ENCODE assay signal across 31 cellular contexts in the genomic region with DNA sequence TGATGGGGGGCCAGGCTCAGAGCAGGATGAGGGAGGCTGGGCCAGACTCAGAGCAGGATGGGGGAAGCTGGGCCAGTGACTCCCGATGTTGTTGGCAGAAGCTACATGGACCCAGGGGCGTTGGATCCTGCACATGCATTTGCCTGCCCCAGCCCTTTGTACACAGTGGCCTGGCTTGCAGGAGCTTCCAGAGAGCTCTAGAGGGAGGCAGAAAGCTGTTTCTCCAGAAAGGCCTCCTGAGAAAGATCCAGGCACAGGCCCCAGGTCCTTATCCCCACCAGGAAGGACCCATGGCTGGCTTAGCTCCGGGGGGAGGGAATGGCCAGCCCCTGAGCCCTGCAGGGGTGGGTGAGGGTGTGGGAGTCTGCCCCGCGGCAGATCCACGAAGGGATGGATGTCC.
DNase-seq lines count a peak whose midpoint lies in the region; ATAC-seq and TF ChIP-seq lines count a peak whose summit lies in the region.
"Had no signal": no experiment of that assay in that cellular context is flagged by ENCODE, and none has a peak within 500 bp of the region (broad histone marks: within the 10 kb centered on the region; RNA-seq: fewer than 3 reads in every experiment).

No MANE protein-coding gene starts in this region.

- H3K27ac Mint-ChIP-seq in Caco-2 (ENCODE audit: unreplicated experiment): no peak overlapping the region
- H3K27ac Mint-ChIP-seq: activated CD4-positive, alpha-beta memory T cell treated with anti-CD3 and anti-CD28 coated beads, Interleukin-2, amount 10 ng/mL, durations not matched to agents 7 days and 5 days; activated naive CD4-positive, alpha-beta T cell treated with anti-CD3 and anti-CD28 coated beads, Interleukin-2, amount 10 ng/mL, durations not matched to agents 7 days and 5 days; activated T-helper 1 cell treated with anti-CD3 and anti-CD28 coated beads, Interleukin-12 subunit alpha, Interleukin-12 subunit beta, Interleukin-2, Interleukin-4 antibody, amounts not matched to agents 30 ng/mL and 10 ng/mL and 1 ng/mL, durations not matched to agents 14 hours and 24 hours and 36 hours; CD8-positive, alpha-beta T cell; mesothelial cell of epicardium; stimulated activated naive CD8-positive, alpha-beta T cell treated with anti-CD3 and anti-CD28 coated beads, Interleukin-15, Interleukin-2, amounts not matched to agents 100 ng/mL and 50 ng/mL, for 24 hours had no signal

- no peaks in the 10 kb centered on the region for H3K9me3 ChIP-seq in Caco-2
- H3K9me3 ChIP-seq: A549, right atrium auricular region, thyroid gland had no signal

- no peaks in the 10 kb centered on the region for H3K36me3 Mint-ChIP-seq in Caco-2 (ENCODE audit: insufficient read depth, unreplicated experiment)
- H3K36me3 Mint-ChIP-seq: activated naive CD4-positive, alpha-beta T cell treated with anti-CD3 and anti-CD28 coated beads, Interleukin-2, amount 10 ng/mL, durations not matched to agents 7 days and 5 days; CD8-positive, alpha-beta T cell; naive B cell had no signal

- POLR2A ChIA-PET in Caco-2 (lab: Charles Lee): no interaction called here

- no peaks in the 10 kb centered on the region for H3K9me3 Mint-ChIP-seq in Caco-2 (ENCODE audit: unreplicated experiment)
- H3K9me3 Mint-ChIP-seq: CD8-positive, alpha-beta T cell had no signal

- CTCF ChIA-PET in Caco-2 (lab: Charles Lee): no interaction called here

- TF ChIP-seq CTCF in omental fat pad (IDR thresholded peaks at IDR 0.05) (no peak), Caco-2 (IDR thresholded peaks at IDR 0.05; ENCODE audit: insufficient read depth in 1 of 2, low read depth in 1 of 2, low read length in 1 of 2, severe bottlenecking in 1 of 2, unreplicated experiment in 1 of 2) (no peak)

- no peaks in the 10 kb centered on the region for H3K27me3 Mint-ChIP-seq in Caco-2 (ENCODE audit: insufficient read depth, unreplicated experiment)
- H3K27me3 Mint-ChIP-seq: activated CD4-positive, alpha-beta memory T cell treated with anti-CD3 and anti-CD28 coated beads, Interleukin-2, amount 10 ng/mL, durations not matched to agents 7 days and 5 days; activated naive CD4-positive, alpha-beta T cell treated with anti-CD3 and anti-CD28 coated beads, Interleukin-2, amount 10 ng/mL, durations not matched to agents 7 days and 5 days; naive B cell; stimulated activated naive CD8-positive, alpha-beta T cell treated with anti-CD3 and anti-CD28 coated beads, Interleukin-15, Interleukin-2, amounts not matched to agents 100 ng/mL and 50 ng/mL, for 24 hours had no signal

- H3K27me3 ChIP-seq in Caco-2 (replicated peaks; ENCODE audit: control insufficient read depth, insufficient read depth, low read length): no peaks in the 10 kb centered on the region
- H3K27me3 ChIP-seq: right atrium auricular region, thyroid gland had no signal

- no peak for ATAC-seq in omental fat pad (ENCODE audit: low FRiP score)
- ATAC-seq in HG02870 (IDR thresholded peaks at IDR 0.05; ENCODE audit: unreplicated experiment): no peak
- ATAC-seq: CD8-positive, alpha-beta T cell; K562 had no signal

- intact Hi-C loops in head of caudate nucleus (cut with DNase I): no loop called here
- intact Hi-C loops in Caco-2 (cut with micrococcal nuclease; ENCODE audit: unreplicated experiment): no loop called here

- no peak overlapping the region for H3K4me3 ChIP-seq in Caco-2 (ENCODE audit: low read depth, low read length)
- H3K4me3 ChIP-seq: A549, coronary artery, K562, right atrium auricular region, SK-N-MC, thyroid gland had no signal

- DNase-seq in DMS114 treated with DMSO at 0.1 percent for 48 hours (lab: John Stamatoyannopoulos, UW; ENCODE audit: unreplicated experiment): peak; percentile 9
- peak in 29 of 56 donors; percentile 5 to 58 (median 31) for DNase-seq in amygdala (lab: John Stamatoyannopoulos, UW)
- peak in 34 of 42 donors; percentile 9 to 75 (median 48) for DNase-seq in head of caudate nucleus
- peak; percentile 83 for DNase-seq in pons (ENCODE audit: low spot score)
- DNase-seq in omental fat pad (ENCODE audit: low spot score): no peak
- DNase-seq in activated CD4-positive, alpha-beta T cell treated with anti-CD3 and anti-CD28 coated beads for 1 hour: no peak
- no peak for DNase-seq in Caco-2
- DNase-seq: activated CD4-positive, alpha-beta memory T cell treated with anti-CD3 and anti-CD28 coated beads, Interleukin-2, amount 10 ng/mL, durations not matched to agents 7 days and 5 days; activated CD8-positive, alpha-beta memory T cell treated with anti-CD3 and anti-CD28 coated beads, Interleukin-2, amount 50 U/mL, for 4 hours; activated naive CD4-positive, alpha-beta T cell treated with anti-CD3 and anti-CD28 coated beads, Interleukin-2, amount 10 ng/mL, durations not matched to agents 7 days and 5 days; AML-193; CD8-positive, alpha-beta T cell; effector memory CD4-positive, alpha-beta T cell; EL; naive B cell; NCI-H1092 treated with DMSO at 0.1 percent for 48 hours; NCI-H1930; NCI-H524; OCI-M1; stimulated activated CD4-positive, alpha-beta T cell treated with anti-CD3 and anti-CD28 coated beads, Interleukin-2, amount 100 ng/mL, for 24 hours; stimulated activated CD8-positive, alpha-beta memory T cell treated with anti-CD3 and anti-CD28 coated beads, Interleukin-4, amount 100 ng/mL, for 48 hours; thyroid gland had no signal

- H3K4me1 ChIP-seq in Caco-2: no peaks in the 10 kb centered on the region
- H3K4me1 ChIP-seq: A549, right atrium auricular region, thyroid gland had no signal

- BruUV-seq in Caco-2 (replicated peaks; lab: Mats Ljungman, UMichigan): no TSS peak

- no peak overlapping the region for H3K4me3 Mint-ChIP-seq in Caco-2 (ENCODE audit: unreplicated experiment)
- H3K4me3 Mint-ChIP-seq: activated CD4-positive, alpha-beta memory T cell treated with anti-CD3 and anti-CD28 coated beads, Interleukin-2, amount 10 ng/mL, durations not matched to agents 7 days and 5 days; activated naive CD4-positive, alpha-beta T cell treated with anti-CD3 and anti-CD28 coated beads, Interleukin-2, amount 10 ng/mL, durations not matched to agents 7 days and 5 days; activated T-helper 1 cell treated with anti-CD3 and anti-CD28 coated beads, Interleukin-12 subunit alpha, Interleukin-12 subunit beta, Interleukin-2, Interleukin-4 antibody, amounts not matched to agents 30 ng/mL and 10 ng/mL and 1 ng/mL, durations not matched to agents 14 hours and 24 hours and 36 hours; CD8-positive, alpha-beta T cell; mesothelial cell of epicardium; stimulated activated naive CD8-positive, alpha-beta T cell treated with anti-CD3 and anti-CD28 coated beads, Interleukin-15, Interleukin-2, amounts not matched to agents 100 ng/mL and 50 ng/mL, for 24 hours had no signal

- H3K36me3 ChIP-seq in Caco-2 (ENCODE audit: control insufficient read depth, insufficient read depth, low read length): no peaks in the 10 kb centered on the region
- H3K36me3 ChIP-seq: right atrium auricular region, thyroid gland had no signal

- H3K4me1 Mint-ChIP-seq in Caco-2 (ENCODE audit: low read depth, unreplicated experiment): no peaks in the 10 kb centered on the region
- H3K4me1 Mint-ChIP-seq: activated CD4-positive, alpha-beta memory T cell treated with anti-CD3 and anti-CD28 coated beads, Interleukin-2, amount 10 ng/mL, durations not matched to agents 7 days and 5 days; activated naive CD4-positive, alpha-beta T cell treated with anti-CD3 and anti-CD28 coated beads, Interleukin-2, amount 10 ng/mL, durations not matched to agents 7 days and 5 days; mesothelial cell of epicardium had no signal

Comparison
In these comparisons a context has a peak if more than half of its experiments do, and no peak if none do; other contexts are left out.
1. DNase-seq: peak in DMS114 treated with DMSO at 0.1 percent for 48 hours (single experiment), amygdala (29 of 56), head of caudate nucleus (34 of 42) and pons (single experiment); none in omental fat pad (single experiment), activated CD4-positive, alpha-beta T cell treated with anti-CD3 and anti-CD28 coated beads for 1 hour (single experiment) and Caco-2 (0 of 2).